1 cellular context compared by ENCODE assay signal in genomic region chr6:28758046-28758817, GRCh38.
A peak's percentile ranks its signal among the peaks of the same experiment; 100 is the strongest.
TF ChIP-seq lines count a peak whose summit lies in the region.

No MANE protein-coding gene starts in this region.

TF ChIP-seq in HepG2, 621 proteins besides CTCF, POLR2A, EP300 and RAD21 (continued from another document and continues in another):
- 0 out of 2 replicates have a peak, but pooled peaks have one; percentile 37 for TF ChIP-seq DRAP1 (CRISPR knock-in tag; IDR thresholded peaks at IDR 0.05)
- TF ChIP-seq ZNF570 (CRISPR knock-in tag; IDR thresholded peaks at IDR 0.05; ENCODE audit: borderline replicate concordance): no peak
- TF ChIP-seq ZNF224 (CRISPR knock-in tag; IDR thresholded peaks at IDR 0.05): no peak
- no peak for TF ChIP-seq ZKSCAN5 (CRISPR knock-in tag; IDR thresholded peaks at IDR 0.05)
- no peak for TF ChIP-seq ZNF782 (CRISPR knock-in tag; IDR thresholded peaks at IDR 0.05; ENCODE audit: borderline replicate concordance)
- peak; percentile 46; the same call in 1 of the 2 replicates for TF ChIP-seq HDAC2 (CRISPR knock-in tag; IDR thresholded peaks at IDR 0.05)
- no peak for TF ChIP-seq MEIS2 (CRISPR knock-in tag; IDR thresholded peaks at IDR 0.05)
- no peak for TF ChIP-seq CREB1 (IDR thresholded peaks at IDR 0.05)
- TF ChIP-seq CREB1 (CRISPR knock-in tag; IDR thresholded peaks at IDR 0.05): peak; percentile 70; the same call in 1 of the 2 replicates
- TF ChIP-seq KIAA2018 (CRISPR knock-in tag; IDR thresholded peaks at IDR 0.05; ENCODE audit: borderline replicate concordance): no peak
- TF ChIP-seq XRCC5 (optimal IDR thresholded peaks at IDR 0.05; ENCODE audit: low read length): no peak
- 0 out of 2 replicates have a peak, but pooled peaks have one; percentile 31 for TF ChIP-seq ZSCAN9 (CRISPR knock-in tag; IDR thresholded peaks at IDR 0.05; ENCODE audit: borderline replicate concordance)
- 0 out of 2 replicates have a peak, but pooled peaks have one; percentile 17 for TF ChIP-seq ZNF256 (CRISPR knock-in tag; conservative IDR thresholded peaks at IDR 0.05)
- 0 out of 2 replicates have a peak, but pooled peaks have one; percentile 12 for TF ChIP-seq MAF1 (CRISPR knock-in tag; IDR thresholded peaks at IDR 0.05; ENCODE audit: borderline replicate concordance)
- no peak for TF ChIP-seq ARNT2 (CRISPR knock-in tag; IDR thresholded peaks at IDR 0.05; ENCODE audit: low read depth)
- no peak for TF ChIP-seq TOPORS (CRISPR knock-in tag; IDR thresholded peaks at IDR 0.05)
- 0 out of 2 replicates have a peak, but pooled peaks have one; percentile 52 for TF ChIP-seq CENPBD1 (CRISPR knock-in tag; IDR thresholded peaks at IDR 0.05; ENCODE audit: borderline replicate concordance, low read depth)
- TF ChIP-seq ZNF24 (IDR thresholded peaks at IDR 0.05): peak; percentile 91
- TF ChIP-seq HOMEZ (CRISPR knock-in tag; IDR thresholded peaks at IDR 0.05; ENCODE audit: low read depth): peak; percentile 32; the same call in 1 of the 2 replicates
- no peak for TF ChIP-seq RNF219 (CRISPR knock-in tag; IDR thresholded peaks at IDR 0.05)
- no peak for TF ChIP-seq SYNCRIP (IDR thresholded peaks at IDR 0.05; ENCODE audit: insufficient read depth, low read depth, low read length)
- no peak for TF ChIP-seq ZEB1 (IDR thresholded peaks at IDR 0.05; ENCODE audit: insufficient replicate concordance, low read depth)
- TF ChIP-seq AFF4 (CRISPR knock-in tag; IDR thresholded peaks at IDR 0.05): no peak
- TF ChIP-seq ZNF790 (CRISPR knock-in tag; IDR thresholded peaks at IDR 0.05; ENCODE audit: borderline replicate concordance): no peak
- no peak for TF ChIP-seq KAT7 (CRISPR knock-in tag; IDR thresholded peaks at IDR 0.05; ENCODE audit: borderline replicate concordance)
- no peak; the same call in 1 of the 2 replicates for TF ChIP-seq ZSCAN5A (CRISPR knock-in tag; IDR thresholded peaks at IDR 0.05; ENCODE audit: borderline replicate concordance)
- TF ChIP-seq SUZ12 (IDR thresholded peaks at IDR 0.05; ENCODE audit: low read depth, low read length): no peak
- TF ChIP-seq ZNF720 (CRISPR knock-in tag; IDR thresholded peaks at IDR 0.05): no peak
- TF ChIP-seq MYPOP (CRISPR knock-in tag; IDR thresholded peaks at IDR 0.05): peak; percentile 50; the same call in 1 of the 2 replicates
- peak; percentile 43; the same call in 1 of the 2 replicates for TF ChIP-seq NCOR1 (IDR thresholded peaks at IDR 0.05; ENCODE audit: borderline replicate concordance, low read length)
- no peak; the same call in 1 of the 2 replicates for TF ChIP-seq KLF12 (CRISPR knock-in tag; IDR thresholded peaks at IDR 0.05; ENCODE audit: borderline replicate concordance)
- TF ChIP-seq RFXAP (CRISPR knock-in tag; IDR thresholded peaks at IDR 0.05; ENCODE audit: borderline replicate concordance): 0 out of 2 replicates have a peak, but pooled peaks have one; percentile 45
- TF ChIP-seq YEATS4 (CRISPR knock-in tag; IDR thresholded peaks at IDR 0.05; ENCODE audit: borderline replicate concordance): 0 out of 2 replicates have a peak, but pooled peaks have one; percentile 52
- peak; percentile 75; the same call in 1 of the 2 replicates for TF ChIP-seq ZNF800 (CRISPR knock-in tag; IDR thresholded peaks at IDR 0.05)
